In genomic region chr11:46615756-46616155, GRCh38 we compare ENCODE assay signal across 12 cellular contexts. TPM values are rescaled to one million over a fixed set of nuclear protein-coding genes. Genes with fewer than 3 reads are reported as not detected.
A peak's percentile ranks its signal among the peaks of the same experiment; 100 is the strongest.
DNase-seq lines count a peak whose midpoint lies in the region; ATAC-seq, FAIRE-seq and TF ChIP-seq lines count a peak whose summit lies in the region.
"Had no signal": no experiment of that assay in that cellular context is flagged by ENCODE, and none has a peak within 500 bp of the region (broad histone marks: within the 10 kb centered on the region; RNA-seq: fewer than 3 reads in every experiment).

No MANE protein-coding gene starts in this region.

- no peak overlapping the region for H2AK5ac ChIP-seq in IMR-90 (ENCODE audit: low read depth, low read length)

- H3K9me3 Mint-ChIP-seq in astrocyte (ENCODE audit: unreplicated experiment): no peaks in the 10 kb centered on the region
- no peaks in the 10 kb centered on the region for H3K9me3 Mint-ChIP-seq in natural killer cell treated with Interleukin-12 subunit alpha and Interleukin-12 subunit beta and Interleukin-15 and Interleukin-18, amount 100 ng/mL, for 72 hours

- H3K4me1 ChIP-seq in SK-N-SH (ENCODE audit: control insufficient read depth in 1 of 2, insufficient read depth in 2 of 2, low read depth in 1 of 2, low read length in 1 of 2) (peaks cover 6 to 17% of the 10 kb centered on the region in 2 experiments; a peak in 3 of 4 replicates), IMR-90 (ENCODE audit: control insufficient read depth, insufficient read depth, low read length) (peaks cover 5% of the 10 kb centered on the region; the same call in 1 of the 2 replicates), astrocyte (ENCODE audit: insufficient read depth, low read length) (peaks cover 18% of the 10 kb centered on the region)

- POLR2A ChIA-PET in SK-N-SH (lab: Yijun Ruan, JAX): no interaction called here
- POLR2A ChIA-PET in IMR-90 (lab: Charles Lee; ENCODE audit: unreplicated experiment): no interaction called here

- peaks cover 16 to 48% of the 10 kb centered on the region in 2 experiments for H3K79me1 ChIP-seq in IMR-90 (ENCODE audit: low read depth in 1 of 2, low read length in 2 of 2)

- H4K20me1 ChIP-seq in SK-N-SH (ENCODE audit: insufficient read depth): no peaks in the 10 kb centered on the region
- H4K20me1 ChIP-seq in IMR-90 (ENCODE audit: insufficient read depth, low read length): no peaks in the 10 kb centered on the region
- no peaks in the 10 kb centered on the region for H4K20me1 ChIP-seq in astrocyte (ENCODE audit: insufficient read depth, low read length)

- H3K27ac ChIP-seq in SK-N-SH (ENCODE audit: low read depth in 2 of 2, low read length in 1 of 2) (peak overlapping the region in 1 of 2 experiments; percentile 94; a peak in 1 of 4 replicates), IMR-90 (ENCODE audit: insufficient read depth, low read length) (no peak overlapping the region), astrocyte (ENCODE audit: low read depth, low read length) (peak overlapping the region; percentile 99)

- peaks cover 6% of the 10 kb centered on the region; the same call in 1 of the 2 replicates for H3K9me1 ChIP-seq in IMR-90 (ENCODE audit: insufficient read depth, low read length)

- CTCF ChIA-PET in SK-N-SH (lab: Yijun Ruan, JAX) (interaction anchor here (0.6 to 4.0 kb wide), 3 partner anchors 8 to 334 kb away, joined by 3 to 18 read pairs (median 3); no protein-coding TSS in a partner anchor), IMR-90 (lab: Yijun Ruan, JAX) (interaction anchor here (0.6 kb wide), 1 partner anchor 48 kb away, joined by 3 read pairs; no protein-coding TSS in a partner anchor)

- no peak overlapping the region for H2BK20ac ChIP-seq in IMR-90 (ENCODE audit: low read depth, low read length)

- no peak overlapping the region for H2BK5ac ChIP-seq in IMR-90 (ENCODE audit: low read depth, low read length, poor library complexity, severe bottlenecking)

- TF ChIP-seq RAD21 in SK-N-SH (IDR thresholded peaks at IDR 0.05; ENCODE audit: low read length): no peak
- TF ChIP-seq RAD21 in IMR-90 (IDR thresholded peaks at IDR 0.05; ENCODE audit: low read length): no peak

- no peak overlapping the region for H4K91ac ChIP-seq in IMR-90 (ENCODE audit: insufficient read depth, low read depth, low read length)

- 79% methylated on average over 5 of the region's 7 CpGs for WGBS in SK-N-SH (ENCODE audit: low lambda C conversion rate)
- WGBS in IMR-90 (ENCODE audit: extremely low coverage in 2 of 2, insufficient read length in 1 of 2), 2 experiments: 73% methylated on average over 5 of the region's 7 CpGs; no CpG with 5 or more reads in 1 of the 2 experiments

- H4K8ac ChIP-seq in IMR-90 (ENCODE audit: low read depth in 2 of 2, low read length in 2 of 2): peak overlapping the region; percentile 4 to 95; a peak in 1 of 4 replicates

- H3K27ac Mint-ChIP-seq in astrocyte (ENCODE audit: unreplicated experiment): peak overlapping the region; percentile 100
- H3K27ac Mint-ChIP-seq in natural killer cell treated with Interleukin-12 subunit alpha and Interleukin-12 subunit beta and Interleukin-15 and Interleukin-18, amount 100 ng/mL, for 72 hours: peak overlapping the region; percentile 47 to 97

- peaks cover 2% of the 10 kb centered on the region for H3K36me3 Mint-ChIP-seq in astrocyte (ENCODE audit: low read depth, unreplicated experiment)
- no peaks in the 10 kb centered on the region for H3K36me3 Mint-ChIP-seq in natural killer cell treated with Interleukin-12 subunit alpha and Interleukin-12 subunit beta and Interleukin-15 and Interleukin-18, amount 100 ng/mL, for 72 hours

- H3K79me2 ChIP-seq in SK-N-SH (ENCODE audit: insufficient read depth) (peaks cover 67% of the 10 kb centered on the region), astrocyte (ENCODE audit: insufficient read depth, low read length) (peaks cover 36% of the 10 kb centered on the region)

- peak overlapping the region; percentile 31 for H2AK9ac ChIP-seq in IMR-90 (replicated peaks; ENCODE audit: low read depth, low read length, poor library complexity)

- H3K4me1 Mint-ChIP-seq in astrocyte (ENCODE audit: low read depth, unreplicated experiment): peaks cover 17% of the 10 kb centered on the region
- peaks cover 22 to 33% of the 10 kb centered on the region in 2 donors for H3K4me1 Mint-ChIP-seq in natural killer cell treated with Interleukin-12 subunit alpha and Interleukin-12 subunit beta and Interleukin-15 and Interleukin-18, amount 100 ng/mL, for 72 hours (ENCODE audit: low read depth in 2 of 2)

- FAIRE-seq in astrocyte (lab: Jason Lieb, UNC): no peak
- FAIRE-seq: TTC549 had no signal

- no peak overlapping the region for H2BK15ac ChIP-seq in IMR-90 (ENCODE audit: low read depth, low read length)

- H3K23ac ChIP-seq in IMR-90 (ENCODE audit: low read depth, low read length): no peak overlapping the region

- peak overlapping the region; percentile 97 for H3K4me3 Mint-ChIP-seq in astrocyte (ENCODE audit: unreplicated experiment)
- peak overlapping the region; percentile 90 for H3K4me3 Mint-ChIP-seq in natural killer cell treated with Interleukin-12 subunit alpha and Interleukin-12 subunit beta and Interleukin-15 and Interleukin-18, amount 100 ng/mL, for 72 hours

- H3K4me3 ChIP-seq in SK-N-SH (ENCODE audit: low read depth in 2 of 2, low read length in 1 of 2) (peak overlapping the region in 1 of 2 experiments; percentile 100; a peak in 1 of 4 replicates), IMR-90 (ENCODE audit: insufficient read depth, low read depth, low read length) (no peak overlapping the region), astrocyte (ENCODE audit: insufficient read depth, low read depth, low read length) (peak overlapping the region; percentile 98)

- H2BK120ac ChIP-seq in IMR-90 (ENCODE audit: low read depth, low read length): no peak overlapping the region

- H2AFZ ChIP-seq in SK-N-SH (ENCODE audit: low read depth): no peak overlapping the region
- H2AFZ ChIP-seq in IMR-90 (replicated peaks; ENCODE audit: low read length, poor library complexity): no peak overlapping the region
- H2AFZ ChIP-seq in astrocyte (ENCODE audit: low read depth, low read length): peak overlapping the region; percentile 5

- H3K27me3 ChIP-seq in SK-N-SH (ENCODE audit: insufficient read depth) (no peaks in the 10 kb centered on the region), IMR-90 (ENCODE audit: control insufficient read depth, insufficient read depth, low read length) (no peaks in the 10 kb centered on the region), astrocyte (ENCODE audit: insufficient read depth, low read length) (no peaks in the 10 kb centered on the region)
- H3K27me3 ChIP-seq: neutrophil had no signal

- TF ChIP-seq EP300 in SK-N-SH (IDR thresholded peaks at IDR 0.05; ENCODE audit: borderline replicate concordance in 1 of 2, low read depth in 1 of 2, low read length in 1 of 2): no peak

- TF ChIP-seq CTCF in SK-N-SH (IDR thresholded peaks at IDR 0.05) (no peak), IMR-90 (conservative IDR thresholded peaks at IDR 0.05; ENCODE audit: low read depth, low read length) (no peak), astrocyte (IDR thresholded peaks at IDR 0.05; ENCODE audit: insufficient read depth, low read depth, low read length) (no peak)

- H3K9me2 ChIP-seq in SK-N-SH: no peaks in the 10 kb centered on the region

- no peak for TF ChIP-seq POLR2A in IMR-90 (IDR thresholded peaks at IDR 0.05; ENCODE audit: low read depth, low read length)

- H3F3A ChIP-seq in SK-N-SH (replicated peaks; ENCODE audit: insufficient read depth): no peaks in the 10 kb centered on the region

- H3K18ac ChIP-seq in IMR-90 (ENCODE audit: low read depth, low read length): no peak overlapping the region

- no peak overlapping the region; the same call in 1 of the 2 replicates for H3K4ac ChIP-seq in IMR-90 (ENCODE audit: low read depth, low read length)

- no peaks in the 10 kb centered on the region for H3K27me3 Mint-ChIP-seq in astrocyte (ENCODE audit: low read depth, unreplicated experiment)
- no peaks in the 10 kb centered on the region for H3K27me3 Mint-ChIP-seq in natural killer cell treated with Interleukin-12 subunit alpha and Interleukin-12 subunit beta and Interleukin-15 and Interleukin-18, amount 100 ng/mL, for 72 hours

- ATAC-seq in SK-N-SH treated with all-trans-retinoic acid at 6 μM for 48 hours (no peak), IMR-90 (ENCODE audit: low read depth) (no peak)
- ATAC-seq in natural killer cell treated with Interleukin-12 subunit alpha and Interleukin-12 subunit beta and Interleukin-15 and Interleukin-18, amount 100 ng/mL, for 72 hours: no peak

- peaks cover 0 to 4% of the 10 kb centered on the region in 2 experiments for H3K36me3 ChIP-seq in SK-N-SH (replicated peaks in 1 of 2; ENCODE audit: control insufficient read depth in 1 of 2, insufficient read depth in 2 of 2, low read length in 1 of 2)
- peaks cover 1% of the 10 kb centered on the region; the same call in 1 of the 2 replicates for H3K36me3 ChIP-seq in IMR-90 (ENCODE audit: control insufficient read depth, insufficient read depth, low read length)
- no peaks in the 10 kb centered on the region for H3K36me3 ChIP-seq in astrocyte (ENCODE audit: insufficient read depth, low read length)

- intact Hi-C loops in IMR-90 (cut with micrococcal nuclease): no loop called here

- no peak overlapping the region for H4K5ac ChIP-seq in IMR-90 (ENCODE audit: low read depth, low read length)

- H3K4me2 ChIP-seq in SK-N-SH (peak overlapping the region; percentile 84), IMR-90 (ENCODE audit: low read depth, low read length) (no peak overlapping the region), astrocyte (ENCODE audit: low read length) (peak overlapping the region; percentile 94)

- in situ Hi-C loops in IMR-90 (cut with MboI; ENCODE audit: low sequenced_read_pairs): no loop called here

- dilution Hi-C loops in IMR-90 (cut with HindIII; ENCODE audit: low sequenced_read_pairs, unreplicated experiment): no loop called here

- no TSS peak for BruUV-seq in IMR-90 (replicated peaks; lab: Mats Ljungman, UMichigan)

- DNase-seq in SK-N-SH: no peak
- peak; percentile 54 for DNase-seq in IMR-90
- DNase-seq in astrocyte (ENCODE audit: low read depth): no peak
- DNase-seq in natural killer cell treated with Interleukin-12 subunit alpha and Interleukin-12 subunit beta and Interleukin-15 and Interleukin-18, amount 100 ng/mL, for 72 hours (ENCODE audit: low spot score): no peak
- no peak for DNase-seq in DMS 273 (lab: John Stamatoyannopoulos, UW; ENCODE audit: unreplicated experiment)
- DNase-seq in GOT3 (lab: John Stamatoyannopoulos, UW): no peak
- DNase-seq in NCI-H524 treated with DMSO at 0.1 percent for 48 hours (lab: John Stamatoyannopoulos, UW): no peak
- DNase-seq: NCI-H1092; stimulated activated CD4-positive, alpha-beta T cell treated with anti-CD3 and anti-CD28 coated beads, Interleukin-1b, Interleukin-23, amount 100 ng/mL, for 48 hours had no signal

- H3K14ac ChIP-seq in IMR-90 (replicated peaks; ENCODE audit: low read depth, low read length): no peak overlapping the region

- H3K56ac ChIP-seq in IMR-90 (ENCODE audit: extremely low read depth, insufficient read depth, low read length): no peak overlapping the region

- no peaks in the 10 kb centered on the region for H3K9me3 ChIP-seq in SK-N-SH
- H3K9me3 ChIP-seq in IMR-90 (ENCODE audit: control insufficient read depth, insufficient read depth, low read length): no peaks in the 10 kb centered on the region
- H3K9me3 ChIP-seq in astrocyte (ENCODE audit: insufficient read depth, low read depth, low read length): no peaks in the 10 kb centered on the region
- H3K9me3 ChIP-seq: neutrophil had no signal

- H3K9ac ChIP-seq in SK-N-SH (no peak overlapping the region), IMR-90 (ENCODE audit: low read depth, low read length) (no peak overlapping the region), astrocyte (ENCODE audit: low read length) (peak overlapping the region; percentile 100)

RNA-seq across cellular contexts. Expression of gene HARBI1, which starts 1.3 kb away (rescaled TPM):
- polyA plus RNA-seq in SK-N-SH (2012; rRNA removed) (2.4 and 3.3 TPM in 2 replicates), IMR-90 (2012; rRNA removed) (2.4 and 2.7 TPM in 2 replicates)
- polyA plus RNA-seq in SK-N-SH (2012; cell fraction: cytosol; rRNA removed): 2.7 and 3.3 TPM in 2 replicates
- 1.5 and 2.3 TPM in 2 replicates for polyA plus RNA-seq in SK-N-SH (2012; cell fraction: nucleus; rRNA removed)
- total RNA-seq in IMR-90 (2012; rRNA removed) (5.2 and 6.1 TPM in 2 replicates), astrocyte (7.9 and 8.1 TPM in 2 replicates)
- 1.3 and 2.0 TPM in 2 replicates for polyA plus RNA-seq in IMR-90 (2012; cell fraction: cytosol; rRNA removed)
- 0.58 and 1.2 TPM in 2 replicates for polyA plus RNA-seq in IMR-90 (2012; cell fraction: nucleus; rRNA removed; ENCODE audit: low replicate concordance)
- 1 to 10 TPM; 6.2 to 6.4 TPM for total RNA-seq in natural killer cell treated with Interleukin-12 subunit alpha and Interleukin-12 subunit beta and Interleukin-15 and Interleukin-18, amount 100 ng/mL, for 72 hours

RNA-seq across cellular contexts. Expression of gene ATG13, which starts 1.6 kb away (rescaled TPM):
- polyA plus RNA-seq in SK-N-SH (2012; rRNA removed): 39.4 and 52.8 TPM in 2 replicates
- polyA plus RNA-seq in SK-N-SH (2012; cell fraction: cytosol; rRNA removed): 28.1 and 34.1 TPM in 2 replicates
- 65.1 and 87.3 TPM in 2 replicates for polyA plus RNA-seq in SK-N-SH (2012; cell fraction: nucleus; rRNA removed)
- total RNA-seq in IMR-90 (2012; rRNA removed): 32.2 and 43.0 TPM in 2 replicates
- polyA plus RNA-seq in IMR-90 (2012; rRNA removed): 49.7 and 56.2 TPM in 2 replicates
- 37.6 and 46.1 TPM in 2 replicates for polyA plus RNA-seq in IMR-90 (2012; cell fraction: cytosol; rRNA removed)
- polyA plus RNA-seq in IMR-90 (2012; cell fraction: nucleus; rRNA removed; ENCODE audit: low replicate concordance): 62.8 and 74.0 TPM in 2 replicates
- total RNA-seq in astrocyte: 116 and 117 TPM in 2 replicates
- 10 to 100 TPM; 93.9 to 96.6 TPM for total RNA-seq in natural killer cell treated with Interleukin-12 subunit alpha and Interleukin-12 subunit beta and Interleukin-15 and Interleukin-18, amount 100 ng/mL, for 72 hours

RNA-seq across cellular contexts. Expression of gene AMBRA1, which starts 21.9 kb away (rescaled TPM):
- polyA plus RNA-seq in SK-N-SH (2012; rRNA removed) (10.0 and 10.4 TPM in 2 replicates), IMR-90 (2012; rRNA removed) (9.4 and 10.2 TPM in 2 replicates)
- 5.6 and 6.9 TPM in 2 replicates for polyA plus RNA-seq in SK-N-SH (2012; cell fraction: cytosol; rRNA removed)
- 9.9 and 11.9 TPM in 2 replicates for polyA plus RNA-seq in SK-N-SH (2012; cell fraction: nucleus; rRNA removed)
- total RNA-seq in IMR-90 (2012; rRNA removed) (16.7 and 18.3 TPM in 2 replicates), astrocyte (29.0 and 29.4 TPM in 2 replicates)
- 7.7 and 12.2 TPM in 2 replicates for polyA plus RNA-seq in IMR-90 (2012; cell fraction: cytosol; rRNA removed)
- 12.0 and 26.1 TPM in 2 replicates for polyA plus RNA-seq in IMR-90 (2012; cell fraction: nucleus; rRNA removed; ENCODE audit: low replicate concordance)
- 10 to 100 TPM; 50.7 to 72.4 TPM for total RNA-seq in natural killer cell treated with Interleukin-12 subunit alpha and Interleukin-12 subunit beta and Interleukin-15 and Interleukin-18, amount 100 ng/mL, for 72 hours
